In the genomic region with DNA sequence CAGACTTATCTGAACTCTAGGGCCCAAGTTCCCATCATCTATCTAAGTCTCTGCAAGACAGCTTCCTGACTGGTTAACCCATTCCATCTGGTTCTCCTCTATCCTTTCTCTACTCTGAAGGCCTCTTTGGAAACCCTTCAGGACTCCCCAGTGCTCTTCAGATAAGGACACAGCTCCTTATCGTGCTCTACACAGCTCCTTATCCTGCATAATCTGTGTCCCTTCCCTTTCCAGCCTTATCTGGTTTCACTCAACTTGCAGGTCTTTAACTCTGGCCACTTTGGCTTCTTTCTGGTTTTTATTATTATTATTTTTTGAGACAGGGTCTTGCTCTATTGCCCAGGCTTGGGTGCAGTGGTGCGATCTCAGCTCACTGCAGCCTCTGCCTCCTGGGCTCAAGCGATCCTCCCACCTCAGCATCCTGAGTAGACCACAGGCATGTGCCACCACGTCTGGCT, we compare ENCODE assay signal across 1 cellular context.
A peak's percentile ranks its signal among the peaks of the same experiment; 100 is the strongest.
TF ChIP-seq lines count a peak whose summit lies in the region.

No MANE protein-coding gene starts in this region.

TF ChIP-seq in K562, 482 proteins besides CTCF, POLR2A, EP300 and RAD21 (continued from another document and continues in another):
- TF ChIP-seq, protein P1, sequence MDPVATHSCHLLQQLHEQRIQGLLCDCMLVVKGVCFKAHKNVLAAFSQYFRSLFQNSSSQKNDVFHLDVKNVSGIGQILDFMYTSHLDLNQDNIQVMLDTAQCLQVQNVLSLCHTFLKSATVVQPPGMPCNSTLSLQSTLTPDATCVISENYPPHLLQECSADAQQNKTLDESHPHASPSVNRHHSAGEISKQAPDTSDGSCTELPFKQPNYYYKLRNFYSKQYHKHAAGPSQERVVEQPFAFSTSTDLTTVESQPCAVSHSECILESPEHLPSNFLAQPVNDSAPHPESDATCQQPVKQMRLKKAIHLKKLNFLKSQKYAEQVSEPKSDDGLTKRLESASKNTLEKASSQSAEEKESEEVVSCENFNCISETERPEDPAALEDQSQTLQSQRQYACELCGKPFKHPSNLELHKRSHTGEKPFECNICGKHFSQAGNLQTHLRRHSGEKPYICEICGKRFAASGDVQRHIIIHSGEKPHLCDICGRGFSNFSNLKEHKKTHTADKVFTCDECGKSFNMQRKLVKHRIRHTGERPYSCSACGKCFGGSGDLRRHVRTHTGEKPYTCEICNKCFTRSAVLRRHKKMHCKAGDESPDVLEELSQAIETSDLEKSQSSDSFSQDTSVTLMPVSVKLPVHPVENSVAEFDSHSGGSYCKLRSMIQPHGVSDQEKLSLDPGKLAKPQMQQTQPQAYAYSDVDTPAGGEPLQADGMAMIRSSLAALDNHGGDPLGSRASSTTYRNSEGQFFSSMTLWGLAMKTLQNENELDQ (CRISPR knock-in tag; IDR thresholded peaks at IDR 0.05; ENCODE audit: borderline replicate concordance) = no peak
- peak; percentile 64; the same call in 1 of the 2 replicates for TF ChIP-seq FOXJ2 (tag; IDR thresholded peaks at IDR 0.05)
- peak; percentile 86 for TF ChIP-seq PHB2 (IDR thresholded peaks at IDR 0.05; ENCODE audit: low read depth)
- TF ChIP-seq MTA1 (IDR thresholded peaks at IDR 0.05; ENCODE audit: borderline replicate concordance) = peak; percentile 94
- TF ChIP-seq YBX1 (IDR thresholded peaks at IDR 0.05) = no peak
- TF ChIP-seq, protein P2, sequence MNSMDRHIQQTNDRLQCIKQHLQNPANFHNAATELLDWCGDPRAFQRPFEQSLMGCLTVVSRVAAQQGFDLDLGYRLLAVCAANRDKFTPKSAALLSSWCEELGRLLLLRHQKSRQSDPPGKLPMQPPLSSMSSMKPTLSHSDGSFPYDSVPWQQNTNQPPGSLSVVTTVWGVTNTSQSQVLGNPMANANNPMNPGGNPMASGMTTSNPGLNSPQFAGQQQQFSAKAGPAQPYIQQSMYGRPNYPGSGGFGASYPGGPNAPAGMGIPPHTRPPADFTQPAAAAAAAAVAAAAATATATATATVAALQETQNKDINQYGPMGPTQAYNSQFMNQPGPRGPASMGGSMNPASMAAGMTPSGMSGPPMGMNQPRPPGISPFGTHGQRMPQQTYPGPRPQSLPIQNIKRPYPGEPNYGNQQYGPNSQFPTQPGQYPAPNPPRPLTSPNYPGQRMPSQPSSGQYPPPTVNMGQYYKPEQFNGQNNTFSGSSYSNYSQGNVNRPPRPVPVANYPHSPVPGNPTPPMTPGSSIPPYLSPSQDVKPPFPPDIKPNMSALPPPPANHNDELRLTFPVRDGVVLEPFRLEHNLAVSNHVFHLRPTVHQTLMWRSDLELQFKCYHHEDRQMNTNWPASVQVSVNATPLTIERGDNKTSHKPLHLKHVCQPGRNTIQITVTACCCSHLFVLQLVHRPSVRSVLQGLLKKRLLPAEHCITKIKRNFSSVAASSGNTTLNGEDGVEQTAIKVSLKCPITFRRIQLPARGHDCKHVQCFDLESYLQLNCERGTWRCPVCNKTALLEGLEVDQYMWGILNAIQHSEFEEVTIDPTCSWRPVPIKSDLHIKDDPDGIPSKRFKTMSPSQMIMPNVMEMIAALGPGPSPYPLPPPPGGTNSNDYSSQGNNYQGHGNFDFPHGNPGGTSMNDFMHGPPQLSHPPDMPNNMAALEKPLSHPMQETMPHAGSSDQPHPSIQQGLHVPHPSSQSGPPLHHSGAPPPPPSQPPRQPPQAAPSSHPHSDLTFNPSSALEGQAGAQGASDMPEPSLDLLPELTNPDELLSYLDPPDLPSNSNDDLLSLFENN (IDR thresholded peaks at IDR 0.05; ENCODE audit: low read depth in 2 of 2, low read length in 2 of 2) = peak in 1 of 2 experiments; percentile 71; a peak in 1 of 4 replicates
- TF ChIP-seq ZNF583 (CRISPR knock-in tag; IDR thresholded peaks at IDR 0.05) = peak; percentile 68; the same call in 1 of the 2 replicates
- TF ChIP-seq BRCA1 (IDR thresholded peaks at IDR 0.05) = no peak
- no peak for TF ChIP-seq BRCA1 (CRISPR knock-in tag; IDR thresholded peaks at IDR 0.05)
- no peak for TF ChIP-seq POLR2G (IDR thresholded peaks at IDR 0.05; ENCODE audit: low read depth, low read length)
- no peak for TF ChIP-seq TAF15 (IDR thresholded peaks at IDR 0.05; ENCODE audit: low read depth, low read length)
- no peak for TF ChIP-seq TCF7L2 (IDR thresholded peaks at IDR 0.05; ENCODE audit: low read depth, low read length)
- no peak for TF ChIP-seq SNRNP70 (optimal IDR thresholded peaks at IDR 0.05; ENCODE audit: low read depth, low read length)
- TF ChIP-seq, protein P3, sequence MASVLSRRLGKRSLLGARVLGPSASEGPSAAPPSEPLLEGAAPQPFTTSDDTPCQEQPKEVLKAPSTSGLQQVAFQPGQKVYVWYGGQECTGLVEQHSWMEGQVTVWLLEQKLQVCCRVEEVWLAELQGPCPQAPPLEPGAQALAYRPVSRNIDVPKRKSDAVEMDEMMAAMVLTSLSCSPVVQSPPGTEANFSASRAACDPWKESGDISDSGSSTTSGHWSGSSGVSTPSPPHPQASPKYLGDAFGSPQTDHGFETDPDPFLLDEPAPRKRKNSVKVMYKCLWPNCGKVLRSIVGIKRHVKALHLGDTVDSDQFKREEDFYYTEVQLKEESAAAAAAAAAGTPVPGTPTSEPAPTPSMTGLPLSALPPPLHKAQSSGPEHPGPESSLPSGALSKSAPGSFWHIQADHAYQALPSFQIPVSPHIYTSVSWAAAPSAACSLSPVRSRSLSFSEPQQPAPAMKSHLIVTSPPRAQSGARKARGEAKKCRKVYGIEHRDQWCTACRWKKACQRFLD (CRISPR knock-in tag; IDR thresholded peaks at IDR 0.05) = peak; percentile 65; the same call in 1 of the 2 replicates
- peak; percentile 55; the same call in 1 of the 2 replicates for TF ChIP-seq GATAD2B (IDR thresholded peaks at IDR 0.05; ENCODE audit: borderline replicate concordance)
- TF ChIP-seq ZFPM2 (CRISPR knock-in tag; IDR thresholded peaks at IDR 0.05) = 0 out of 2 replicates have a peak, but pooled peaks have one; percentile 35
- TF ChIP-seq MXI1 (IDR thresholded peaks at IDR 0.05; ENCODE audit: low read depth, low read length) = no peak
- TF ChIP-seq GTF2F1 (IDR thresholded peaks at IDR 0.05; ENCODE audit: low read depth, low read length) = no peak
- no peak for TF ChIP-seq CHCHD3 (CRISPR knock-in tag; IDR thresholded peaks at IDR 0.05)
- TF ChIP-seq ZFX (CRISPR knock-in tag; IDR thresholded peaks at IDR 0.05) = peak; percentile 37; the same call in 1 of the 2 replicates
- peak; percentile 94 for TF ChIP-seq SOX6 (IDR thresholded peaks at IDR 0.05)
- no peak for TF ChIP-seq HSF4 (CRISPR knock-in tag; IDR thresholded peaks at IDR 0.05; ENCODE audit: borderline replicate concordance)
- 0 out of 2 replicates have a peak, but pooled peaks have one; percentile 26 for TF ChIP-seq IFI16 (CRISPR knock-in tag; IDR thresholded peaks at IDR 0.05)
- TF ChIP-seq CSDE1 (IDR thresholded peaks at IDR 0.05) = no peak
- no peak for TF ChIP-seq LARP7 (IDR thresholded peaks at IDR 0.05)
- TF ChIP-seq, protein P4, sequence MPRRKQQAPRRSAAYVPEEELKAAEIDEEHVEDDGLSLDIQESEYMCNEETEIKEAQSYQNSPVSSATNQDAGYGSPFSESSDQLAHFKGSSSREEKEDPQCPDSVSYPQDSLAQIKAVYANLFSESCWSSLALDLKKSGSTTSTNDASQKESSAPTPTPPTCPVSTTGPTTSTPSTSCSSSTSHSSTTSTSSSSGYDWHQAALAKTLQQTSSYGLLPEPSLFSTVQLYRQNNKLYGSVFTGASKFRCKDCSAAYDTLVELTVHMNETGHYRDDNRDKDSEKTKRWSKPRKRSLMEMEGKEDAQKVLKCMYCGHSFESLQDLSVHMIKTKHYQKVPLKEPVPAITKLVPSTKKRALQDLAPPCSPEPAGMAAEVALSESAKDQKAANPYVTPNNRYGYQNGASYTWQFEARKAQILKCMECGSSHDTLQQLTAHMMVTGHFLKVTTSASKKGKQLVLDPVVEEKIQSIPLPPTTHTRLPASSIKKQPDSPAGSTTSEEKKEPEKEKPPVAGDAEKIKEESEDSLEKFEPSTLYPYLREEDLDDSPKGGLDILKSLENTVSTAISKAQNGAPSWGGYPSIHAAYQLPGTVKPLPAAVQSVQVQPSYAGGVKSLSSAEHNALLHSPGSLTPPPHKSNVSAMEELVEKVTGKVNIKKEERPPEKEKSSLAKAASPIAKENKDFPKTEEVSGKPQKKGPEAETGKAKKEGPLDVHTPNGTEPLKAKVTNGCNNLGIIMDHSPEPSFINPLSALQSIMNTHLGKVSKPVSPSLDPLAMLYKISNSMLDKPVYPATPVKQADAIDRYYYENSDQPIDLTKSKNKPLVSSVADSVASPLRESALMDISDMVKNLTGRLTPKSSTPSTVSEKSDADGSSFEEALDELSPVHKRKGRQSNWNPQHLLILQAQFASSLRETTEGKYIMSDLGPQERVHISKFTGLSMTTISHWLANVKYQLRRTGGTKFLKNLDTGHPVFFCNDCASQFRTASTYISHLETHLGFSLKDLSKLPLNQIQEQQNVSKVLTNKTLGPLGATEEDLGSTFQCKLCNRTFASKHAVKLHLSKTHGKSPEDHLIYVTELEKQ (CRISPR knock-in tag; IDR thresholded peaks at IDR 0.05) = no peak
- TF ChIP-seq, protein P5, sequence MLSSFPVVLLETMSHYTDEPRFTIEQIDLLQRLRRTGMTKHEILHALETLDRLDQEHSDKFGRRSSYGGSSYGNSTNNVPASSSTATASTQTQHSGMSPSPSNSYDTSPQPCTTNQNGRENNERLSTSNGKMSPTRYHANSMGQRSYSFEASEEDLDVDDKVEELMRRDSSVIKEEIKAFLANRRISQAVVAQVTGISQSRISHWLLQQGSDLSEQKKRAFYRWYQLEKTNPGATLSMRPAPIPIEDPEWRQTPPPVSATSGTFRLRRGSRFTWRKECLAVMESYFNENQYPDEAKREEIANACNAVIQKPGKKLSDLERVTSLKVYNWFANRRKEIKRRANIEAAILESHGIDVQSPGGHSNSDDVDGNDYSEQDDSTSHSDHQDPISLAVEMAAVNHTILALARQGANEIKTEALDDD (IDR thresholded peaks at IDR 0.05) = peak; percentile 99
- TF ChIP-seq HNRNPH1 (optimal IDR thresholded peaks at IDR 0.05; ENCODE audit: low read depth, low read length) = no peak
- TF ChIP-seq ARID2 (IDR thresholded peaks at IDR 0.05) = no peak
- no peak for TF ChIP-seq ESRRB (CRISPR knock-in tag; IDR thresholded peaks at IDR 0.05; ENCODE audit: borderline replicate concordance)
- TF ChIP-seq, protein P6, sequence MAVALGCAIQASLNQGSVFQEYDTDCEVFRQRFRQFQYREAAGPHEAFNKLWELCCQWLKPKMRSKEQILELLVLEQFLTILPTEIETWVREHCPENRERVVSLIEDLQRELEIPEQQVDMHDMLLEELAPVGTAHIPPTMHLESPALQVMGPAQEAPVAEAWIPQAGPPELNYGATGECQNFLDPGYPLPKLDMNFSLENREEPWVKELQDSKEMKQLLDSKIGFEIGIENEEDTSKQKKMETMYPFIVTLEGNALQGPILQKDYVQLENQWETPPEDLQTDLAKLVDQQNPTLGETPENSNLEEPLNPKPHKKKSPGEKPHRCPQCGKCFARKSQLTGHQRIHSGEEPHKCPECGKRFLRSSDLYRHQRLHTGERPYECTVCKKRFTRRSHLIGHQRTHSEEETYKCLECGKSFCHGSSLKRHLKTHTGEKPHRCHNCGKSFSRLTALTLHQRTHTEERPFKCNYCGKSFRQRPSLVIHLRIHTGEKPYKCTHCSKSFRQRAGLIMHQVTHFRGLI (CRISPR knock-in tag; IDR thresholded peaks at IDR 0.05) = peak; percentile 59; the same call in 1 of the 2 replicates
- TF ChIP-seq ETV5 (CRISPR knock-in tag; IDR thresholded peaks at IDR 0.05; ENCODE audit: low read depth) = no peak
- peak in 1 of 2 experiments; percentile 54; a peak in 2 of 4 replicates for TF ChIP-seq ARNT (IDR thresholded peaks at IDR 0.05)
- TF ChIP-seq, protein P7, sequence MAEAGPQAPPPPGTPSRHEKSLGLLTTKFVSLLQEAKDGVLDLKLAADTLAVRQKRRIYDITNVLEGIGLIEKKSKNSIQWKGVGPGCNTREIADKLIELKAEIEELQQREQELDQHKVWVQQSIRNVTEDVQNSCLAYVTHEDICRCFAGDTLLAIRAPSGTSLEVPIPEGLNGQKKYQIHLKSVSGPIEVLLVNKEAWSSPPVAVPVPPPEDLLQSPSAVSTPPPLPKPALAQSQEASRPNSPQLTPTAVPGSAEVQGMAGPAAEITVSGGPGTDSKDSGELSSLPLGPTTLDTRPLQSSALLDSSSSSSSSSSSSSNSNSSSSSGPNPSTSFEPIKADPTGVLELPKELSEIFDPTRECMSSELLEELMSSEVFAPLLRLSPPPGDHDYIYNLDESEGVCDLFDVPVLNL (CRISPR knock-in tag; IDR thresholded peaks at IDR 0.05; ENCODE audit: low read depth) = no peak
- no peak for TF ChIP-seq BHLHE40 (IDR thresholded peaks at IDR 0.05; ENCODE audit: low read length)
- no peak for TF ChIP-seq NELFE (IDR thresholded peaks at IDR 0.05; ENCODE audit: insufficient read depth, insufficient read length)
- TF ChIP-seq ZNF282 (CRISPR knock-in tag; IDR thresholded peaks at IDR 0.05) = no peak
- TF ChIP-seq ZSCAN32 (CRISPR knock-in tag; IDR thresholded peaks at IDR 0.05) = no peak
- TF ChIP-seq IRF2 (CRISPR knock-in tag; IDR thresholded peaks at IDR 0.05) = no peak
- no peak for TF ChIP-seq SAFB2 (IDR thresholded peaks at IDR 0.05; ENCODE audit: borderline replicate concordance, low read depth, low read length, severe bottlenecking)
- peak; percentile 95 for TF ChIP-seq ZNF766 (CRISPR knock-in tag; conservative IDR thresholded peaks at IDR 0.05)
- TF ChIP-seq NCOR1 (IDR thresholded peaks at IDR 0.05) = peak; percentile 96
- TF ChIP-seq SREBF1 (IDR thresholded peaks at IDR 0.05; ENCODE audit: borderline replicate concordance, low read depth, low read length) = no peak
- TF ChIP-seq PCBP2 (IDR thresholded peaks at IDR 0.05; ENCODE audit: low read depth, low read length, poor library complexity, severe bottlenecking) = no peak
- TF ChIP-seq DMBX1 (CRISPR knock-in tag; IDR thresholded peaks at IDR 0.05; ENCODE audit: borderline replicate concordance) = peak; percentile 84; the same call in 1 of the 2 replicates
- TF ChIP-seq ZNF75A (CRISPR knock-in tag; IDR thresholded peaks at IDR 0.05) = no peak
- no peak for TF ChIP-seq TARDBP (IDR thresholded peaks at IDR 0.05)
- no peak for TF ChIP-seq CREB1 (IDR thresholded peaks at IDR 0.05)
- TF ChIP-seq CREB1 (CRISPR knock-in tag; IDR thresholded peaks at IDR 0.05) = no peak
- TF ChIP-seq MEF2A (IDR thresholded peaks at IDR 0.05; ENCODE audit: control insufficient read depth, low read depth, low read length) = no peak
- peak; percentile 82 to 90 for TF ChIP-seq KDM1A (IDR thresholded peaks at IDR 0.05)
- TF ChIP-seq, protein P8, sequence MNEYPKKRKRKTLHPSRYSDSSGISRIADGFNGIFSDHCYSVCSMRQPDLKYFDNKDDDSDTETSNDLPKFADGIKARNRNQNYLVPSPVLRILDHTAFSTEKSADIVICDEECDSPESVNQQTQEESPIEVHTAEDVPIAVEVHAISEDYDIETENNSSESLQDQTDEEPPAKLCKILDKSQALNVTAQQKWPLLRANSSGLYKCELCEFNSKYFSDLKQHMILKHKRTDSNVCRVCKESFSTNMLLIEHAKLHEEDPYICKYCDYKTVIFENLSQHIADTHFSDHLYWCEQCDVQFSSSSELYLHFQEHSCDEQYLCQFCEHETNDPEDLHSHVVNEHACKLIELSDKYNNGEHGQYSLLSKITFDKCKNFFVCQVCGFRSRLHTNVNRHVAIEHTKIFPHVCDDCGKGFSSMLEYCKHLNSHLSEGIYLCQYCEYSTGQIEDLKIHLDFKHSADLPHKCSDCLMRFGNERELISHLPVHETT (CRISPR knock-in tag; conservative IDR thresholded peaks at IDR 0.05 in 1 of 2, IDR thresholded peaks at IDR 0.05 in 1 of 2) = peak in 1 of 2 experiments; percentile 89; a peak in 2 of 4 replicates
- no peak for TF ChIP-seq ZNF77 (CRISPR knock-in tag; IDR thresholded peaks at IDR 0.05)
- TF ChIP-seq POLR2AphosphoS5 (IDR thresholded peaks at IDR 0.05; ENCODE audit: control insufficient read depth, insufficient read depth, low read depth, low read length) = peak; percentile 85; the same call in 1 of the 2 replicates
- no peak for TF ChIP-seq KDM4B (IDR thresholded peaks at IDR 0.05; ENCODE audit: borderline replicate concordance in 2 of 2, low read depth in 1 of 2)
- TF ChIP-seq DDX20 (tag; IDR thresholded peaks at IDR 0.05; ENCODE audit: low read depth) = peak; percentile 58; the same call in 1 of the 2 replicates
- TF ChIP-seq NFXL1 (CRISPR knock-in tag; IDR thresholded peaks at IDR 0.05) = no peak
